8 cellular contexts compared by ENCODE assay signal in the genomic region with DNA sequence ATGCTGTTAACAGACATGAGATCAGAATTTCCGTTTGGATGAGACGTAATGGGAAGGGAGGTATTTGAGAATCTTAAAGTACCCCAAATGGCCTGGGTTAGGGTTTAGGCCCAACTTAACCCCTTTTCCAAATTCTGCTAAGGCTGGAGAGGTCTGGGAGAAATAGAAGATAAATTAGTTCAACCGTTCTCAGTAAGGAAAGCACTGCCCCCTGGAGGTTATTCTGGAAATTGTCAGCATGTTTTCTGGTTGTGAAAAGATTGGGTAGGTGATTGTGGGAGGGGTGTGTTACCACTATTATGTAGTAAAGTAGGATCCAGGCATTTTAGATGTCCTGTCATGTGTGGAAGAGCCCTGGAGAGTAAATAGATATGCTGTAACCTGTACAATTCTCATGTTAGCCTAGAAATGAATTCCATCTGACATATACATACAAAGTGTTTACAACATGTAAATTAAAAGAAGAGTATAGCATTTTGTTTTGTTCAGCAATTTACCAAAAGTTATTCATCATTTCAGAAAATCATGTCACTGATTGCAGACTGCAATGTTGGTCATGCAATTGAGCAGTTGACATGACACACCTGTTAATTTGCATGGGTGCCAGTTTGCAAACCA. TPM values are rescaled to one million over a fixed set of nuclear protein-coding genes. Genes with fewer than 3 reads are reported as not detected.
DNase-seq lines count a peak whose midpoint lies in the region; ATAC-seq and TF ChIP-seq lines count a peak whose summit lies in the region.

No MANE protein-coding gene starts in this region.

- no peaks in the 10 kb centered on the region for H3K36me3 Mint-ChIP-seq in activated CD4-positive, alpha-beta T cell treated with anti-CD3 and anti-CD28 coated beads, Interleukin-2, amount 10 ng/mL, durations not matched to agents 24 days and 14 days (ENCODE audit: low read depth)
- H3K36me3 Mint-ChIP-seq in nephron progenitor cell (ENCODE audit: low read depth), result no peaks in the 10 kb centered on the region

- no peak overlapping the region for H3K4me3 Mint-ChIP-seq in activated CD4-positive, alpha-beta T cell treated with anti-CD3 and anti-CD28 coated beads, Interleukin-2, amount 10 ng/mL, durations not matched to agents 24 days and 14 days
- no peak overlapping the region for H3K4me3 Mint-ChIP-seq in nephron progenitor cell

- peak; percentile 11 for DNase-seq in 8988T
- DNase-seq in GM03348 (ENCODE audit: low spot score), result peak; percentile 53
- peak; percentile 17 for DNase-seq in NCI-H2196 treated with DMSO at 0.1 percent for 48 hours (lab: John Stamatoyannopoulos, UW; ENCODE audit: unreplicated experiment)
- peak; percentile 86 for DNase-seq in activated CD4-positive, alpha-beta T cell treated with anti-CD3 and anti-CD28 coated beads, Interleukin-2, amount 10 ng/mL, durations not matched to agents 24 days and 14 days
- peak; percentile 63 for DNase-seq in epithelial cell of esophagus (ENCODE audit: low read depth)
- DNase-seq in nephron progenitor cell, result peak; percentile 57
- peak; percentile 45 for DNase-seq in ureter (ENCODE audit: low spot score)

- no peak overlapping the region for H3K4me3 ChIP-seq in epithelial cell of esophagus (ENCODE audit: low read length)

- H3K9me3 Mint-ChIP-seq in activated CD4-positive, alpha-beta T cell treated with anti-CD3 and anti-CD28 coated beads, Interleukin-2, amount 10 ng/mL, durations not matched to agents 24 days and 14 days, result no peaks in the 10 kb centered on the region
- no peaks in the 10 kb centered on the region for H3K9me3 Mint-ChIP-seq in nephron progenitor cell

- no peaks in the 10 kb centered on the region for H3K4me1 Mint-ChIP-seq in activated CD4-positive, alpha-beta T cell treated with anti-CD3 and anti-CD28 coated beads, Interleukin-2, amount 10 ng/mL, durations not matched to agents 24 days and 14 days
- no peaks in the 10 kb centered on the region for H3K4me1 Mint-ChIP-seq in nephron progenitor cell

- no peak overlapping the region for H3K27ac Mint-ChIP-seq in activated CD4-positive, alpha-beta T cell treated with anti-CD3 and anti-CD28 coated beads, Interleukin-2, amount 10 ng/mL, durations not matched to agents 24 days and 14 days
- no peak overlapping the region for H3K27ac Mint-ChIP-seq in nephron progenitor cell

- intact Hi-C loops in activated CD4-positive, alpha-beta T cell treated with anti-CD3 and anti-CD28 coated beads, Interleukin-2, amount 10 ng/mL, durations not matched to agents 24 days and 14 days (cut with micrococcal nuclease), result loop anchor here (1.0 to 5.0 kb wide), 3 partner anchors 297 to 583 kb away; no protein-coding TSS in a partner anchor

- H3K27me3 Mint-ChIP-seq in activated CD4-positive, alpha-beta T cell treated with anti-CD3 and anti-CD28 coated beads, Interleukin-2, amount 10 ng/mL, durations not matched to agents 24 days and 14 days, result peaks cover 10% of the 10 kb centered on the region
- H3K27me3 Mint-ChIP-seq in nephron progenitor cell (ENCODE audit: low read depth, poor library complexity), result peaks cover 3% of the 10 kb centered on the region

- TF ChIP-seq CTCF in epithelial cell of esophagus (IDR thresholded peaks at IDR 0.05; ENCODE audit: insufficient read depth, low read depth, low read length, missing control alignments) (peak; percentile 69), nephron progenitor cell (IDR thresholded peaks at IDR 0.05) (peak; percentile 70)

- ATAC-seq in HG02885 (IDR thresholded peaks at IDR 0.05; ENCODE audit: poor library complexity, unreplicated experiment), result peak; percentile 81

RNA-seq across cellular contexts. Expression of gene GRXCR1, which starts 26.8 kb away (rescaled TPM):
- not detected in 2 replicates for total RNA-seq in activated CD4-positive, alpha-beta T cell treated with anti-CD3 and anti-CD28 coated beads, Interleukin-2, amount 10 ng/mL, durations not matched to agents 24 days and 14 days
- total RNA-seq in ureter, result not detected

Comparison
In these comparisons a context has a peak if more than half of its experiments do, and no peak if none do; other contexts are left out.
1. DNase-seq: peak in every context shown above with its lines; median percentile 86 in activated CD4-positive, alpha-beta T cell treated with anti-CD3 and anti-CD28 coated beads, Interleukin-2, amount 10 ng/mL, durations not matched to agents 24 days and 14 days; 63 in epithelial cell of esophagus; 57 in nephron progenitor cell; 53 in GM03348; 45 in ureter; 17 in NCI-H2196 treated with DMSO at 0.1 percent for 48 hours; 11 in 8988T.